Comparison of ENCODE assay signal across 28 cellular contexts in genomic region chr15:58423205-58423604, GRCh38. TPM values are rescaled to one million over a fixed set of nuclear protein-coding genes. Genes with fewer than 3 reads are reported as not detected.
"Had no signal": no experiment of that assay in that cellular context is flagged by ENCODE, and none has a peak within 500 bp of the region (broad histone marks: within the 10 kb centered on the region; RNA-seq: fewer than 3 reads in every experiment).

No MANE protein-coding gene starts in this region.

- H3K9ac ChIP-seq: SK-N-SH had no signal

- H3K4me3 Mint-ChIP-seq: activated CD4-positive, alpha-beta memory T cell treated with anti-CD3 and anti-CD28 coated beads for 36 hours; activated CD4-positive, alpha-beta T cell treated with anti-CD3 and anti-CD28 coated beads, Interleukin-2, amount 10 ng/mL, durations not matched to agents 24 days and 14 days; activated naive CD4-positive, alpha-beta T cell treated with anti-CD3 and anti-CD28 coated beads for 36 hours; activated T-cell treated with anti-CD3 and anti-CD28 coated beads, Interleukin-2, amount 50 U/mL, for 4 hours; activated T-helper 1 cell treated with anti-CD3 and anti-CD28 coated beads, Interleukin-12 subunit alpha, Interleukin-12 subunit beta, Interleukin-2, Interleukin-4 antibody, amounts not matched to agents 30 ng/mL and 10 ng/mL and 1 ng/mL, durations not matched to agents 14 hours and 24 hours and 36 hours; T-helper 1 cell treated with Interleukin-12 subunit alpha and Interleukin-12 subunit beta and Interleukin-4 antibody, amounts not matched to agents 30 μg/mL and 1 μg/mL, for 36 hours; T-helper 2 cell treated with Interferon-gamma antibody and Interleukin-4, amounts not matched to agents 5 μg/mL and 100 μg/mL, for 36 hours had no signal

- H3K27me3 ChIP-seq: adrenal gland, body of pancreas, breast epithelium, SJSA1 had no signal

- H3K36me3 ChIP-seq: adrenal gland, breast epithelium, SJSA1 had no signal

- H3K36me3 Mint-ChIP-seq: activated CD4-positive, alpha-beta memory T cell treated with anti-CD3 and anti-CD28 coated beads for 36 hours; activated naive CD4-positive, alpha-beta T cell treated with anti-CD3 and anti-CD28 coated beads, Interleukin-2, amount 50 U/mL, for 72 hours had no signal

- FAIRE-seq: astrocyte, TTC549 had no signal

- H3K27ac ChIP-seq: adrenal gland, body of pancreas, breast epithelium, SJSA1 had no signal

- H3K27me3 Mint-ChIP-seq: activated CD4-positive, alpha-beta memory T cell treated with anti-CD3 and anti-CD28 coated beads for 36 hours; activated CD4-positive, alpha-beta T cell treated with anti-CD3 and anti-CD28 coated beads, Interleukin-2, amount 10 ng/mL, durations not matched to agents 24 days and 14 days had no signal

- H3K9me3 ChIP-seq: adrenal gland, body of pancreas, breast epithelium, SJSA1, SK-N-SH had no signal

- DNase-seq: activated CD4-positive, alpha-beta memory T cell treated with anti-CD3 and anti-CD28 coated beads for 36 hours; activated CD4-positive, alpha-beta T cell treated with anti-CD3 and anti-CD28 coated beads, Interleukin-2, amount 10 ng/mL, durations not matched to agents 24 days and 14 days; activated CD8-positive, alpha-beta memory T cell treated with anti-CD3 and anti-CD28 coated beads, Interleukin-2, amount 50 U/mL, for 4 hours; activated gamma-delta T cell treated with Interleukin-2 at 50 U/mL for 16 hours; activated naive CD4-positive, alpha-beta T cell treated with anti-CD3 and anti-CD28 coated beads for 36 hours; activated T-cell treated with anti-CD3 and anti-CD28 coated beads for 4 hours; activated T-cell treated with anti-CD3 and anti-CD28 coated beads, Interleukin-2, amount 50 U/mL, for 4 hours; adrenal gland; NCI-H1105; NCI-H1417 treated with DMSO at 0.1 percent for 48 hours; NCI-H1930; NCI-H2081 treated with DMSO at 0.1 percent for 48 hours; NCI-H345; NCI-H524 treated with DMSO at 0.1 percent for 48 hours; RPMI8226; SHP77 treated with DMSO at 0.1 percent for 48 hours; SK-N-SH had no signal

- H3K27ac Mint-ChIP-seq: activated CD4-positive, alpha-beta memory T cell treated with anti-CD3 and anti-CD28 coated beads for 36 hours; activated CD4-positive, alpha-beta T cell treated with anti-CD3 and anti-CD28 coated beads, Interleukin-2, amount 10 ng/mL, durations not matched to agents 24 days and 14 days; activated naive CD4-positive, alpha-beta T cell treated with anti-CD3 and anti-CD28 coated beads for 36 hours; activated naive CD4-positive, alpha-beta T cell treated with anti-CD3 and anti-CD28 coated beads, Interleukin-2, amount 50 U/mL, for 72 hours; activated T-helper 1 cell treated with anti-CD3 and anti-CD28 coated beads, Interleukin-12 subunit alpha, Interleukin-12 subunit beta, Interleukin-2, Interleukin-4 antibody, amounts not matched to agents 30 ng/mL and 10 ng/mL and 1 ng/mL, durations not matched to agents 14 hours and 24 hours and 36 hours; T-helper 1 cell treated with Interleukin-12 subunit alpha and Interleukin-12 subunit beta and Interleukin-4 antibody, amounts not matched to agents 30 μg/mL and 1 μg/mL, for 36 hours; T-helper 2 cell treated with Interferon-gamma antibody and Interleukin-4, amounts not matched to agents 5 μg/mL and 100 μg/mL, for 36 hours had no signal

- H3K4me1 ChIP-seq: adrenal gland, breast epithelium, SJSA1 had no signal

- H3K4me3 ChIP-seq: adrenal gland, body of pancreas, breast epithelium, SJSA1 had no signal

- H3K9me3 Mint-ChIP-seq: activated CD4-positive, alpha-beta memory T cell treated with anti-CD3 and anti-CD28 coated beads for 36 hours; activated naive CD4-positive, alpha-beta T cell treated with anti-CD3 and anti-CD28 coated beads for 36 hours; activated naive CD4-positive, alpha-beta T cell treated with anti-CD3 and anti-CD28 coated beads, Interleukin-2, amount 50 U/mL, for 72 hours; activated T-cell treated with anti-CD3 and anti-CD28 coated beads, Interleukin-2, amount 50 U/mL, for 4 hours; activated T-helper 1 cell treated with anti-CD3 and anti-CD28 coated beads, Interleukin-12 subunit alpha, Interleukin-12 subunit beta, Interleukin-2, Interleukin-4 antibody, amounts not matched to agents 30 ng/mL and 10 ng/mL and 1 ng/mL, durations not matched to agents 14 hours and 24 hours and 36 hours; T-helper 1 cell treated with Interleukin-12 subunit alpha and Interleukin-12 subunit beta and Interleukin-4 antibody, amounts not matched to agents 30 μg/mL and 1 μg/mL, for 36 hours; T-helper 2 cell treated with Interferon-gamma antibody and Interleukin-4, amounts not matched to agents 5 μg/mL and 100 μg/mL, for 36 hours had no signal

RNA-seq across cellular contexts. Expression of gene LIPC, which starts 8.6 kb away (rescaled TPM):
- total RNA-seq: activated CD4-positive, alpha-beta memory T cell treated with anti-CD3 and anti-CD28 coated beads for 36 hours; astrocyte; MCF 10A; NCI-H460 had no signal
- polyA plus RNA-seq: SK-N-SH had no signal
